In the genomic region with DNA sequence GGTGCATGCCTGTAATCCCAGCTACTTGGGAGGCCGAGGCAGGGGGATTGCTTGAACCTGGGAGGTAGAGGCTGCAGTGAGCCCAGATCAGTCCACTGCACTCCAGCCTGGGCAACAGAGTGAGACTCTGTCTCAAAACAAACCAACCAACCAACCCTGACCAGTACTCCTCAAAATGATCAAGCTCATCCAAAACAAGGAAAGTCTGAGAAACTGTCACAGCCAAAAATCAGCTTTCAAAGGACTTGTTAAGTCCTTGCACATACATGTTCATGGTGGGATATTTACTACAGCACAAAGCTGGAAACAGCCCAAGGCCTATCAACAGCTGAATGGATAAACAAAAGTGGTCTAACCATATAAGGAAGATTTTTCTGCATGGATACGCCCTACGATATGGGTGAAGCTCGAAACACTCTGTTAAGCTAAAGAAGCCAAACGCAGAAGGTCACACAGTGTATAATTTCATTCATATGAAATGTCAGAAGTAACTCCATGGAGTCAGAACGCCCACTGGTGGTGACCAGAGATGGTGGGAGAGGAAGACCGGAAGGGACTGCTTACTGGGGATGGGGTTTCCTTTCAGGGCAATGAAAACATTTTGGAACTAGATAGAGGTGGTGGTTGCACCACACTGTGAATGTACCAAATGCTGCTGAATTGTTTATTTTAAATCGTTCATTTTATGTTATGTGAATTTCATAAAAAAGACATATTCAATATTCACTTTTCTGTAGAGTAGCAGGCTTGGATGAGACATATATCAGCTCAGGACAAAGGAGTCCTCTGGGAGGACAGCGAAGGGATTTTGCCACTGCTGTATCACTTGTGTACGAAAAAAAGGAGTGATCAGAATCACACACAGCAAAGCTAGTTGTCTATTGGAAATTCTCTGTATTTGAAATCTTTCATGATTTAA, we compare ENCODE assay signal across 1 cellular context.
TF ChIP-seq lines count a peak whose summit lies in the region.

No MANE protein-coding gene starts in this region.

TF ChIP-seq in IMR-90, 13 proteins besides CTCF, POLR2A, EP300 and RAD21:
- TF ChIP-seq MXI1 (IDR thresholded peaks at IDR 0.05; ENCODE audit: borderline replicate concordance, low read depth, low read length) (no peak), MAZ (IDR thresholded peaks at IDR 0.05; ENCODE audit: borderline replicate concordance, low read depth, low read length) (0 out of 2 replicates have a peak, but pooled peaks have one; percentile 14), MAFK (IDR thresholded peaks at IDR 0.05; ENCODE audit: low read depth, low read length) (no peak), FOS (IDR thresholded peaks at IDR 0.05; ENCODE audit: low read depth, low read length) (no peak), CEBPB (IDR thresholded peaks at IDR 0.05; ENCODE audit: low read depth, low read length) (no peak), RCOR1 (IDR thresholded peaks at IDR 0.05; ENCODE audit: insufficient replicate concordance, low read length) (no peak), CHD1 (IDR thresholded peaks at IDR 0.05; ENCODE audit: low read depth, low read length) (no peak), NFE2L2 (IDR thresholded peaks at IDR 0.05; ENCODE audit: low read depth, low read length) (no peak), RFX5 (IDR thresholded peaks at IDR 0.05; ENCODE audit: low read depth, low read length) (no peak), SMC3 (IDR thresholded peaks at IDR 0.05; ENCODE audit: low read depth, low read length) (peak; percentile 77), BHLHE40 (IDR thresholded peaks at IDR 0.05; ENCODE audit: low read depth, low read length) (no peak)
- TF ChIP-seq, protein P1, sequence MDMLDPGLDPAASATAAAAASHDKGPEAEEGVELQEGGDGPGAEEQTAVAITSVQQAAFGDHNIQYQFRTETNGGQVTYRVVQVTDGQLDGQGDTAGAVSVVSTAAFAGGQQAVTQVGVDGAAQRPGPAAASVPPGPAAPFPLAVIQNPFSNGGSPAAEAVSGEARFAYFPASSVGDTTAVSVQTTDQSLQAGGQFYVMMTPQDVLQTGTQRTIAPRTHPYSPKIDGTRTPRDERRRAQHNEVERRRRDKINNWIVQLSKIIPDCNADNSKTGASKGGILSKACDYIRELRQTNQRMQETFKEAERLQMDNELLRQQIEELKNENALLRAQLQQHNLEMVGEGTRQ (IDR thresholded peaks at IDR 0.05; ENCODE audit: low read depth, low read length) = no peak
- TF ChIP-seq, protein P2, sequence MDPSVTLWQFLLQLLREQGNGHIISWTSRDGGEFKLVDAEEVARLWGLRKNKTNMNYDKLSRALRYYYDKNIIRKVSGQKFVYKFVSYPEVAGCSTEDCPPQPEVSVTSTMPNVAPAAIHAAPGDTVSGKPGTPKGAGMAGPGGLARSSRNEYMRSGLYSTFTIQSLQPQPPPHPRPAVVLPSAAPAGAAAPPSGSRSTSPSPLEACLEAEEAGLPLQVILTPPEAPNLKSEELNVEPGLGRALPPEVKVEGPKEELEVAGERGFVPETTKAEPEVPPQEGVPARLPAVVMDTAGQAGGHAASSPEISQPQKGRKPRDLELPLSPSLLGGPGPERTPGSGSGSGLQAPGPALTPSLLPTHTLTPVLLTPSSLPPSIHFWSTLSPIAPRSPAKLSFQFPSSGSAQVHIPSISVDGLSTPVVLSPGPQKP (IDR thresholded peaks at IDR 0.05; ENCODE audit: borderline replicate concordance, low read depth, low read length) = no peak
